10 cellular contexts compared by ENCODE assay signal in the genomic region with DNA sequence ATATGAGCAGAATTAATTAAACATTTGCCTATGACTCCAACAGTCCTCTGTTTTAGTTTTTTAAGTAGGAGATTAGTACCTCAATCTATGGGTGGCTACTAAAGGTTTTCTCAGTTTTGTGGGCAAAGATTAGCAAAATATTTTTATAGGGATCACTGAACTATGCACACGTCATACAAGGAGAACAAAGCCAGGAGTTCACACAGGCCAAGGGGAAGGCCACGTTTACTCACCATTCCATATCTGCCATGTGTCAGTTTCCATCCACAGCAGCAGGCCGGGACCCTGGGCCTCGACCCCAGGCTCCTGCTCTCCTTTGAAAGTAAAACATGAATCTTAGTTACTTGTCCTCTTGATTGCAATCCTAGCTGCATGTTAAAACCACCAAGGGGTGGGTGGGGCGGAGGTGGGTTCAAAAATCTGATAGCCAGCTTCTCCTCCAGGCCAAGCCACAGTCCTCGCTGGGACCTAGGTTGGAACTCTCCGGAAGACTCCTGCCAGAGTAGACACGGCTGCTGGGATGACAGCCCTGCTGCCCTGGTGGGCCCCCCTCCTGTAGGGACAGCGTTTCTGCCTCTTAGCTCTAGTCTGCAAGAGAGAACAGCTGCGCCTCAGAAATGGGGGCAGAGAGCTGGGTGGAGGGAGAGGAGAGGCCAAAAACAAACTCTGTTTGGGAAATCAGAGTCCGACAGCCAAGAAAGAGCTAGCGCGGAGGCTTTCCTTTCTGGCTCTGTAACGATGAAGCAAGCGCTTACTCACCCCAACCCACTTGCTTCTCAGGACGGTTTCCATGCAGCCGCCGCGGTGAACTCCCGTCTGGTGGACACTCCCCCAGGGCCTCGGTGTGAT. TPM values are rescaled to one million over a fixed set of nuclear protein-coding genes. Genes with fewer than 3 reads are reported as not detected.
DNase-seq lines count a peak whose midpoint lies in the region; ATAC-seq and TF ChIP-seq lines count a peak whose summit lies in the region.
"Had no signal": no experiment of that assay in that cellular context is flagged by ENCODE, and none has a peak within 500 bp of the region (broad histone marks: within the 10 kb centered on the region; RNA-seq: fewer than 3 reads in every experiment).

No MANE protein-coding gene starts in this region.

- H3K9me3 ChIP-seq in left ventricle myocardium inferior (replicated peaks) (no peaks in the 10 kb centered on the region), psoas muscle (no peaks in the 10 kb centered on the region)
- H3K9me3 ChIP-seq: BE2C had no signal

- no peaks in the 10 kb centered on the region for H3K9me3 Mint-ChIP-seq in stimulated activated memory B cell treated with anti-CD40 and anti-IgM and Interleukin-4, amounts not matched to agents 10 μg/mL and 1 μg/mL and 100 μg/mL, for 72 hours

- no peak for TF ChIP-seq CTCF in left ventricle myocardium inferior (IDR thresholded peaks at IDR 0.05; ENCODE audit: borderline replicate concordance)
- no peak for TF ChIP-seq CTCF in psoas muscle (IDR thresholded peaks at IDR 0.05)
- TF ChIP-seq CTCF in foreskin keratinocyte (conservative IDR thresholded peaks at IDR 0.05), result no peak

- H3K4me3 ChIP-seq in left ventricle myocardium inferior, result no peak overlapping the region
- peak overlapping the region; percentile 48 for H3K4me3 ChIP-seq in psoas muscle

- H3K27me3 Mint-ChIP-seq in stimulated activated memory B cell treated with anti-CD40 and anti-IgM and Interleukin-4, amounts not matched to agents 10 μg/mL and 1 μg/mL and 100 μg/mL, for 72 hours, result no peaks in the 10 kb centered on the region

- H3K27ac ChIP-seq in left ventricle myocardium inferior (replicated peaks), result peak overlapping the region; percentile 77
- H3K27ac ChIP-seq in psoas muscle, result peak overlapping the region; percentile 87
- no peak overlapping the region for H3K27ac ChIP-seq in foreskin keratinocyte

- DNase-seq in AG08395 (ENCODE audit: low spot score), result peak; percentile 25
- DNase-seq in amygdala (lab: John Stamatoyannopoulos, UW), result peak in 32 of 56 donors; percentile 13 to 72 (median 38)
- peak; percentile 73 for DNase-seq in left ventricle myocardium inferior
- peak; percentile 83 to 93 for DNase-seq in psoas muscle
- DNase-seq in NCI-H187 treated with DMSO at 0.1 percent for 48 hours (lab: John Stamatoyannopoulos, UW), result no peak
- no peak for DNase-seq in foreskin keratinocyte
- DNase-seq in iPS-NIHi11 (ENCODE audit: low spot score), result no peak
- DNase-seq: BE2C, NCI-H2171 treated with DMSO at 0.1 percent for 48 hours had no signal

- H3K4me3 Mint-ChIP-seq in stimulated activated memory B cell treated with anti-CD40 and anti-IgM and Interleukin-4, amounts not matched to agents 10 μg/mL and 1 μg/mL and 100 μg/mL, for 72 hours, result no peak overlapping the region

- peaks cover 89% of the 10 kb centered on the region for H3K36me3 Mint-ChIP-seq in stimulated activated memory B cell treated with anti-CD40 and anti-IgM and Interleukin-4, amounts not matched to agents 10 μg/mL and 1 μg/mL and 100 μg/mL, for 72 hours

- WGBS in psoas muscle, 3 donors, result 25 to 28% (median 28%) methylated on average over 21 of the region's 21 CpGs

- peaks cover 51% of the 10 kb centered on the region for H3K4me1 ChIP-seq in left ventricle myocardium inferior
- H3K4me1 ChIP-seq in psoas muscle, result peaks cover 18% of the 10 kb centered on the region
- no peaks in the 10 kb centered on the region for H3K4me1 ChIP-seq in foreskin keratinocyte
- H3K4me1 ChIP-seq: BE2C had no signal

- intact Hi-C loops in left ventricle myocardium inferior (cut with micrococcal nuclease) (no loop called here), psoas muscle (cut with DNase I) (loop anchor here in 1 of 2 donors (2.0 kb wide), 1 partner anchor 30 kb away; no protein-coding TSS in a partner anchor)

- ATAC-seq in psoas muscle (peak; percentile 84 to 92 (median 90)), foreskin keratinocyte (no peak)
- ATAC-seq in stimulated activated memory B cell treated with anti-CD40 and anti-IgM and Interleukin-4, amounts not matched to agents 10 μg/mL and 1 μg/mL and 100 μg/mL, for 72 hours, result no peak

- H3K36me3 ChIP-seq in left ventricle myocardium inferior (peaks cover 100% of the 10 kb centered on the region), psoas muscle (ENCODE audit: insufficient read depth in 1 of 2, low read depth in 1 of 2) (peaks cover 7 to 96% of the 10 kb centered on the region in 2 donors)

- no peak overlapping the region for H3K27ac Mint-ChIP-seq in stimulated activated memory B cell treated with anti-CD40 and anti-IgM and Interleukin-4, amounts not matched to agents 10 μg/mL and 1 μg/mL and 100 μg/mL, for 72 hours

- H3K4me1 Mint-ChIP-seq in stimulated activated memory B cell treated with anti-CD40 and anti-IgM and Interleukin-4, amounts not matched to agents 10 μg/mL and 1 μg/mL and 100 μg/mL, for 72 hours, result no peaks in the 10 kb centered on the region

- H3K27me3 ChIP-seq in left ventricle myocardium inferior (ENCODE audit: low read depth), result no peaks in the 10 kb centered on the region
- H3K27me3 ChIP-seq in psoas muscle (ENCODE audit: insufficient read depth in 3 of 3, low read length in 2 of 3), result no peaks in the 10 kb centered on the region
- no peaks in the 10 kb centered on the region for H3K27me3 ChIP-seq in foreskin keratinocyte
- H3K27me3 ChIP-seq: BE2C had no signal

RNA-seq across cellular contexts. Expression of gene PITRM1, which starts 35.6 kb away (rescaled TPM):
- 91.4 TPM for total RNA-seq in left ventricle myocardium inferior
- 100 to 1,000 TPM in 2 of 4 donors, 10 to 100 TPM in 2; 74.5 to 112 (median 94.2) TPM for total RNA-seq in psoas muscle
- 10 to 100 TPM; 51.0 to 79.3 (median 68.3) TPM for polyA plus RNA-seq in psoas muscle
- total RNA-seq in foreskin keratinocyte, result 91.4 and 101 TPM in 2 replicates
- polyA plus RNA-seq in foreskin keratinocyte, result 67.5 and 69.7 TPM in 2 replicates

Comparison
In these comparisons a context has a peak if more than half of its experiments do, and no peak if none do; other contexts are left out.
1. DNase-seq: peak in AG08395 (single experiment), amygdala (32 of 56), left ventricle myocardium inferior (single experiment) and psoas muscle (2 of 2); none in NCI-H187 treated with DMSO at 0.1 percent for 48 hours (single experiment), foreskin keratinocyte (0 of 2) and iPS-NIHi11 (single experiment).
2. ATAC-seq: peak in psoas muscle (4 of 4); none in stimulated activated memory B cell treated with anti-CD40 and anti-IgM and Interleukin-4, amounts not matched to agents 10 μg/mL and 1 μg/mL and 100 μg/mL, for 72 hours (single experiment) and foreskin keratinocyte (single experiment).